Comparison of ENCODE assay signal across 9 cellular contexts in genomic region chr10:97771913-97772823, GRCh38. TPM values are rescaled to one million over a fixed set of nuclear protein-coding genes. Genes with fewer than 3 reads are reported as not detected.
DNase-seq lines count a peak whose midpoint lies in the region; ATAC-seq, FAIRE-seq and TF ChIP-seq lines count a peak whose summit lies in the region.
"Had no signal": no experiment of that assay in that cellular context is flagged by ENCODE, and none has a peak within 500 bp of the region (broad histone marks: within the 10 kb centered on the region; RNA-seq: fewer than 3 reads in every experiment).

TSS of gene SFRP5 (minus strand) at chr10:97771999. CDS start at chr10:97771833, 166 bp downstream.

- H3K4me3 ChIP-seq in CD8-positive, alpha-beta T cell (ENCODE audit: low read depth, low read length), result peak within 1 kb of the TSS; percentile 61
- H3K4me3 ChIP-seq in Panc1 (ENCODE audit: low read depth in 2 of 2, low read length in 2 of 2) (peak within 1 kb of the TSS; percentile 33 to 40; a peak in 3 of 4 replicates), neural progenitor cell (peak within 1 kb of the TSS; percentile 52)

- no peak for FAIRE-seq in GM19239 (lab: Jason Lieb, UNC)

- H3K4me3 Mint-ChIP-seq in CD8-positive, alpha-beta T cell, result peak within 1 kb of the TSS; percentile 86
- peak within 1 kb of the TSS; percentile 74 for H3K4me3 Mint-ChIP-seq in neural progenitor cell

- POLR2A ChIA-PET in CD8-positive, alpha-beta T cell (lab: Charles Lee), result interaction anchor here (1.3 to 3.0 kb wide), 4 partner anchors 9 to 77 kb away, joined by 3 to 13 read pairs (median 6); partner anchors contain the start of gene GOLGA7B
- POLR2A ChIA-PET in Panc1 (lab: Charles Lee), result no interaction called here

- H3K4me1 Mint-ChIP-seq in CD8-positive, alpha-beta T cell (ENCODE audit: low read depth), result peaks cover 28% of the 10 kb centered on the region
- peaks cover 8% of the 10 kb centered on the region for H3K4me1 Mint-ChIP-seq in neural progenitor cell

- H3K27me3 Mint-ChIP-seq in CD8-positive, alpha-beta T cell (ENCODE audit: low read depth), result peaks cover 19% of the 10 kb centered on the region
- H3K27me3 Mint-ChIP-seq in neural progenitor cell (ENCODE audit: insufficient read depth, low read depth), result peaks cover 46% of the 10 kb centered on the region

- no peaks in the 10 kb centered on the region for H3K79me2 ChIP-seq in neural progenitor cell (ENCODE audit: low read depth)

- H3K9ac ChIP-seq in neural progenitor cell, result no peak within 1 kb of the TSS

- peak within 1 kb of the TSS; percentile 28 for H2AFZ ChIP-seq in neural progenitor cell (replicated peaks)

- in situ Hi-C loops in Panc1 (cut with HindIII; ENCODE audit: low pct_unique_long_range_greater_than_20kb, low sequenced_read_pairs), result no loop called here

- H3K36me3 Mint-ChIP-seq in CD8-positive, alpha-beta T cell, result peaks cover 9% of the 10 kb centered on the region
- H3K36me3 Mint-ChIP-seq in neural progenitor cell, result peaks cover 2% of the 10 kb centered on the region

- H3K4me1 ChIP-seq in CD8-positive, alpha-beta T cell (ENCODE audit: insufficient read depth, low read length), result peaks cover 13% of the 10 kb centered on the region
- 0 out of 2 replicates have a peak, but pooled peaks cover 3% of the 10 kb centered on the region for H3K4me1 ChIP-seq in Panc1 (ENCODE audit: control insufficient read depth, insufficient read depth, low read length)
- no peaks in the 10 kb centered on the region for H3K4me1 ChIP-seq in foreskin keratinocyte
- H3K4me1 ChIP-seq in neural progenitor cell, result no peaks in the 10 kb centered on the region

- H3K27ac ChIP-seq in CD8-positive, alpha-beta T cell (ENCODE audit: low read depth, low read length), result no peak within 1 kb of the TSS
- H3K27ac ChIP-seq in Panc1 (ENCODE audit: low read length) (no peak within 1 kb of the TSS), foreskin keratinocyte (no peak within 1 kb of the TSS), neural progenitor cell (no peak within 1 kb of the TSS)

- ATAC-seq in CD8-positive, alpha-beta T cell, result peak; percentile 41
- ATAC-seq in Panc1 (peak; percentile 42), foreskin keratinocyte (peak; percentile 4), HG03139 (IDR thresholded peaks at IDR 0.05; ENCODE audit: unreplicated experiment) (no peak)

- DNase-seq in CD8-positive, alpha-beta T cell, result no peak
- DNase-seq in Panc1 (ENCODE audit: low read depth, low spot score), result no peak
- DNase-seq in foreskin keratinocyte, result no peak
- peak; percentile 58 for DNase-seq in neural progenitor cell (ENCODE audit: low spot score)
- no peak for DNase-seq in NCI-H526 treated with DMSO at 0.1 percent for 48 hours (lab: John Stamatoyannopoulos, UW)
- no peak for DNase-seq in DMS114 treated with DMSO at 0.1 percent for 48 hours (lab: John Stamatoyannopoulos, UW; ENCODE audit: unreplicated experiment)
- DNase-seq in GM19239 (ENCODE audit: insufficient read length, low spot score), result no peak
- DNase-seq: NCI-H446 treated with DMSO at 0.1 percent for 48 hours had no signal

- intact Hi-C loops in CD8-positive, alpha-beta T cell (cut with DNase I, micrococcal nuclease), result loop anchor here in 1 of 2 experiments (1.0 kb wide), 1 partner anchor 10 kb away; no protein-coding TSS in a partner anchor
- intact Hi-C loops in Panc1 (cut with micrococcal nuclease; ENCODE audit: unreplicated experiment), result no loop called here

- H4K20me1 ChIP-seq in neural progenitor cell (ENCODE audit: low read depth), result peaks cover 22% of the 10 kb centered on the region

- peaks cover 11% of the 10 kb centered on the region for H3F3A ChIP-seq in neural progenitor cell (ENCODE audit: low read depth)

- no peaks in the 10 kb centered on the region for H3K36me3 ChIP-seq in CD8-positive, alpha-beta T cell (ENCODE audit: insufficient read depth, low read length)
- H3K36me3 ChIP-seq in Panc1 (ENCODE audit: control insufficient read depth, insufficient read depth, low read length) (no peaks in the 10 kb centered on the region), neural progenitor cell (no peaks in the 10 kb centered on the region)

- peak within 1 kb of the TSS; percentile 95 for H3K4me2 ChIP-seq in neural progenitor cell

- H3K27me3 ChIP-seq in CD8-positive, alpha-beta T cell (ENCODE audit: insufficient read depth, low read length), result no peaks in the 10 kb centered on the region
- H3K27me3 ChIP-seq in Panc1 (ENCODE audit: control insufficient read depth, insufficient read depth, low read length), result peaks cover 9% of the 10 kb centered on the region
- peaks cover 60% of the 10 kb centered on the region for H3K27me3 ChIP-seq in foreskin keratinocyte
- peaks cover 68% of the 10 kb centered on the region for H3K27me3 ChIP-seq in neural progenitor cell

- TF ChIP-seq CTCF in CD8-positive, alpha-beta T cell (IDR thresholded peaks at IDR 0.05), result no peak
- no peak for TF ChIP-seq CTCF in Panc1 (IDR thresholded peaks at IDR 0.05)
- no peak for TF ChIP-seq CTCF in foreskin keratinocyte (conservative IDR thresholded peaks at IDR 0.05)
- no peak for TF ChIP-seq CTCF in neural progenitor cell (IDR thresholded peaks at IDR 0.05)

- H3K9me3 ChIP-seq in CD8-positive, alpha-beta T cell (ENCODE audit: low read length), result no peaks in the 10 kb centered on the region
- H3K9me3 ChIP-seq in Panc1 (ENCODE audit: control insufficient read depth, insufficient read depth, low read depth, low read length), result no peaks in the 10 kb centered on the region
- no peaks in the 10 kb centered on the region for H3K9me3 ChIP-seq in neural progenitor cell (ENCODE audit: low read depth)

- CTCF ChIA-PET in CD8-positive, alpha-beta T cell (lab: Charles Lee), result interaction anchor here (1.1 to 3.0 kb wide), 8 partner anchors 9 to 100 kb away, joined by 3 to 12 read pairs (median 5); no protein-coding TSS in a partner anchor
- CTCF ChIA-PET in Panc1 (lab: Charles Lee), result no interaction called here

- H3K9me3 Mint-ChIP-seq in CD8-positive, alpha-beta T cell, result no peaks in the 10 kb centered on the region
- no peaks in the 10 kb centered on the region for H3K9me3 Mint-ChIP-seq in neural progenitor cell

- H3K27ac Mint-ChIP-seq in CD8-positive, alpha-beta T cell, result peak within 1 kb of the TSS; percentile 14
- H3K27ac Mint-ChIP-seq in neural progenitor cell, result no peak within 1 kb of the TSS

- BruUV-seq in Panc1 (replicated peaks; lab: Mats Ljungman, UMichigan), result no TSS peak

RNA-seq across cellular contexts. Expression of gene SFRP5, which starts in this region (rescaled TPM):
- total RNA-seq in CD8-positive, alpha-beta T cell, result 1 to 10 TPM; 3.6 to 4.3 TPM
- total RNA-seq in Panc1 (2021; ENCODE audit: unreplicated experiment), result 0.64 TPM
- 1.2 TPM for polyA plus RNA-seq in Panc1 (2012; ENCODE audit: insufficient read length)
- total RNA-seq in foreskin keratinocyte, result not detected in 2 replicates
- polyA plus RNA-seq in foreskin keratinocyte, result 0.02 TPM in 1 of 2 replicates, not detected in the other
- total RNA-seq in neural progenitor cell (ENCODE audit: low replicate concordance), result not detected in 2 replicates

Comparison
In these comparisons a context has a peak if more than half of its experiments do, and no peak if none do; other contexts are left out.
1. Peak in ATAC-seq in foreskin keratinocyte; RNA of the gene not detected or under 1 TPM.
2. Peak in DNase-seq, H3K4me3 ChIP-seq and H3K4me2 ChIP-seq in neural progenitor cell; RNA of the gene not detected or under 1 TPM.